In the genomic region with DNA sequence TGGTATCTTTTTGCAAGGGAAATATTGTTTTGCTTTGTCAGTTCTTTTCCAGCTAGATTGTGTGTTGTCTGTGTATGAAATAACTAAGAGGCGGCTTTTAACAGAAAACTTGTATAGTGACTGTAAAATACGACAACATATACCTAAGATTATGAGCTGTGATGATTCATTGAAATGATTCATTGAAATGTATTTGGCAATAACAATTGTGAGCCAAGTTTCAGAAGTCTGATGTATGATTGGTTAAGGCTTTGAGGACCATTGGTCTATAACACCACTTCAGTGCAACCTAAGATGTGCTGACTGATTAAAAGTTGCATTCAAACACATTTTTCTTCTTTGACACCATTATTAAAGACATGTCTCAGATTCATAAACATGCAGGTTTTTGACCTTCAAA, we compare ENCODE assay signal across 15 cellular contexts.
DNase-seq lines count a peak whose midpoint lies in the region; ATAC-seq and TF ChIP-seq lines count a peak whose summit lies in the region.
"Had no signal": no experiment of that assay in that cellular context is flagged by ENCODE, and none has a peak within 500 bp of the region (broad histone marks: within the 10 kb centered on the region; RNA-seq: fewer than 3 reads in every experiment).

No MANE protein-coding gene starts in this region.

- TF ChIP-seq CTCF in HFF-Myc (IDR thresholded peaks at IDR 0.05; ENCODE audit: low read depth, low read length, missing control alignments): no peak
- no peak for TF ChIP-seq CTCF in foreskin keratinocyte (conservative IDR thresholded peaks at IDR 0.05)

- ATAC-seq in foreskin keratinocyte: peak; percentile 96
- no peak for ATAC-seq in GM19328 (IDR thresholded peaks at IDR 0.05; ENCODE audit: unreplicated experiment)
- no peak for ATAC-seq in GM21529 (IDR thresholded peaks at IDR 0.05; ENCODE audit: unreplicated experiment)
- ATAC-seq: HepG2 had no signal

- no peaks in the 10 kb centered on the region for H3K27me3 ChIP-seq in foreskin keratinocyte

- DNase-seq in ACHN (peak; percentile 40), HFF-Myc (ENCODE audit: extremely low read depth, low read depth) (peak; percentile 16), amniotic epithelial cell (ENCODE audit: low read depth) (peak; percentile 81), foreskin keratinocyte (peak; percentile 79 to 89), hippocampal formation (lab: John Stamatoyannopoulos, UW) (no peak)
- no peak for DNase-seq in activated naive CD4-positive, alpha-beta T cell treated with anti-CD3 and anti-CD28 coated beads, Interleukin-2, amount 50 U/mL, for 16 hours
- DNase-seq: aorta; C1 segment of cervical spinal cord; NCI-H187; stimulated activated CD4-positive, alpha-beta T cell treated with anti-CD3 and anti-CD28 coated beads, Interleukin-2, amount 100 ng/mL, for 48 hours; stimulated activated naive CD4-positive, alpha-beta T cell treated with Interleukin-2 at 50 U/mL for 16 hours had no signal

- in situ Hi-C loops in ACHN (cut with HindIII; ENCODE audit: low pct_ligation_motif_present, low pct_unique_long_range_greater_than_20kb, low sequenced_read_pairs): no loop called here

- peaks cover 13% of the 10 kb centered on the region for H3K4me1 ChIP-seq in foreskin keratinocyte

- no peak overlapping the region for H3K4me3 ChIP-seq in HFF-Myc (replicated peaks; ENCODE audit: low read depth, low read length)
- H3K4me3 ChIP-seq: SK-N-MC had no signal

- H3K27ac ChIP-seq in foreskin keratinocyte: peak overlapping the region; percentile 41
- H3K27ac ChIP-seq: SK-N-MC had no signal

Comparison
In these comparisons a context has a peak if more than half of its experiments do, and no peak if none do; other contexts are left out.
1. DNase-seq: peak in ACHN (single experiment), HFF-Myc (single experiment), amniotic epithelial cell (single experiment) and foreskin keratinocyte (2 of 2); none in activated naive CD4-positive, alpha-beta T cell treated with anti-CD3 and anti-CD28 coated beads, Interleukin-2, amount 50 U/mL, for 16 hours (single experiment) and hippocampal formation (0 of 2).